Comparison of ENCODE assay signal across 11 cellular contexts in the genomic region with DNA sequence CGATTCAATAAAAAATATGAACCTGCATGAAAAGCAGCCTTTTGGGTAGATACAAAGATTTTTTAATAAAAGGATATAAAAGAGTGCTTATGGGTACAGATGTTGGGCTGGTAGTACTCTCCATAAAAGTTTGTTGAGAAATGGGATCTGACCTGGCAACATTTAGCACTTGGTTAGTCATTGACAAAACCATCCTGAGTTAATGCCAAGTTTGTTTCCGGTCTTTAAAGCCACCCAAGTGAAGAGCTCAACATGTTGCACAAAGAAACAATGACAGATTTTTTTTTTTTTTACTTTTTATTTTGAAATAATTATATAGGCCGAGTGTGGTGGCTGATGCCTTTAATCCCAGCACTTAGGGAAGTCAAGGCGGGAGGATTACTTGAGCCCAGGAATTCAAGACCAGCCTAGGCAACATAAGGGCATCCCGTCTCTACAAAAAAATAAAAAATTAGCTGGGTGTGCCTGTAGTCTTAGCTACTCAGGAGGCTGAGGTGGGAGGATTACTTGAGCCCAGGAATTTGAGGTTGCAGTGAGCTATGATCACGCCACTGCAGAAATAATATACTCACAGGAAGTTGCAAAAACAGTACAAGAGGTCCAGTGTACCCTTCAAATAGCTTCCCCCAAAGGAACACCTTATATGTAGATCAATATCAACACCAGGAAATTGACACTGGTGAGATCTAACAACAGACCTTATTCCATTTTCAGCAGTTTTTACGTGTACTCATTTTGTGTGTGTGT. TPM values are rescaled to one million over a fixed set of nuclear protein-coding genes. Genes with fewer than 3 reads are reported as not detected.
A peak's percentile ranks its signal among the peaks of the same experiment; 100 is the strongest.
DNase-seq lines count a peak whose midpoint lies in the region; ATAC-seq and TF ChIP-seq lines count a peak whose summit lies in the region.
"Had no signal": no experiment of that assay in that cellular context is flagged by ENCODE, and none has a peak within 500 bp of the region (broad histone marks: within the 10 kb centered on the region; RNA-seq: fewer than 3 reads in every experiment).

No MANE protein-coding gene starts in this region.

- CTCF ChIA-PET in WTC11 (lab: Charles Lee) = no interaction called here

- peaks cover 0 to 10% (median 0%) of the 10 kb centered on the region in 11 experiments; a peak in 3 of 22 replicates for H3K36me3 ChIP-seq in BLaER1 treated with 17β-estradiol and CSF1 and Interleukin-3, amounts not matched to agents 10 nM and 100 nM
- H3K36me3 ChIP-seq: brain microvascular endothelial cell, esophagus muscularis mucosa, Peyer's patch had no signal

- no peak overlapping the region for H3K4me3 ChIP-seq in BLaER1 treated with 17β-estradiol and CSF1 and Interleukin-3, amounts not matched to agents 10 nM and 100 nM
- H3K4me3 ChIP-seq: esophagus muscularis mucosa, Peyer's patch had no signal

- peaks cover 0 to 12% (median 7%) of the 10 kb centered on the region in 11 experiments; a peak in 10 of 22 replicates for H3K9me3 ChIP-seq in BLaER1 treated with 17β-estradiol and CSF1 and Interleukin-3, amounts not matched to agents 10 nM and 100 nM (replicated peaks in 1 of 11)
- H3K9me3 ChIP-seq: esophagus muscularis mucosa, Peyer's patch had no signal

- no peak overlapping the region for H3K27ac ChIP-seq in BLaER1 treated with 17β-estradiol and CSF1 and Interleukin-3, amounts not matched to agents 10 nM and 100 nM
- H3K27ac ChIP-seq: brain microvascular endothelial cell, Peyer's patch had no signal

- H3K4me2 ChIP-seq in BLaER1 treated with 17β-estradiol and CSF1 and Interleukin-3, amounts not matched to agents 10 nM and 100 nM = peak overlapping the region; percentile 1 to 38 (median 11); a peak in 10 of 22 replicates

- H3K36me3 Mint-ChIP-seq in WTC11 = peaks cover 5% of the 10 kb centered on the region; the same call in 1 of the 2 replicates

- no peak overlapping the region for H3K4me3 Mint-ChIP-seq in WTC11

- peaks cover 53% of the 10 kb centered on the region for H3K4me1 Mint-ChIP-seq in WTC11

- H3K27ac Mint-ChIP-seq in WTC11 = no peak overlapping the region

- H3K9me3 Mint-ChIP-seq in WTC11 = no peaks in the 10 kb centered on the region

- POLR2A ChIA-PET in WTC11 (lab: Charles Lee) = no interaction called here

- H4K20me1 ChIP-seq in BLaER1 treated with 17β-estradiol and CSF1 and Interleukin-3, amounts not matched to agents 10 nM and 100 nM = no peaks in the 10 kb centered on the region

- DNase-seq in HT1080 (ENCODE audit: low read depth) (peak; percentile 62), dermis blood vessel endothelial cell (peak; percentile 58), lung microvascular endothelial cell (ENCODE audit: low read depth in 2 of 2) (peak; percentile 58 to 60), NCI-H1436 treated with DMSO at 0.1 percent for 48 hours (lab: John Stamatoyannopoulos, UW) (no peak), posterior cingulate gyrus (no peak), WTC11 (ENCODE audit: low spot score) (no peak)
- DNase-seq: brain microvascular endothelial cell, Peyer's patch had no signal

- no peaks in the 10 kb centered on the region for H3K27me3 Mint-ChIP-seq in WTC11 (ENCODE audit: low read depth)

- intact Hi-C loops in posterior cingulate gyrus (cut with DNase I) = no loop called here

- H3K4me1 ChIP-seq in BLaER1 treated with 17β-estradiol and CSF1 and Interleukin-3, amounts not matched to agents 10 nM and 100 nM = peaks cover 40 to 65% (median 57%) of the 10 kb centered on the region in 10 experiments
- H3K4me1 ChIP-seq: Peyer's patch had no signal

- no peak for ATAC-seq in WTC11
- ATAC-seq in GM18909 (IDR thresholded peaks at IDR 0.05; ENCODE audit: poor library complexity, unreplicated experiment) = no peak

- no peak overlapping the region for H3K9ac ChIP-seq in BLaER1 treated with 17β-estradiol and CSF1 and Interleukin-3, amounts not matched to agents 10 nM and 100 nM

- H3K27me3 ChIP-seq in BLaER1 treated with 17β-estradiol and CSF1 and Interleukin-3, amounts not matched to agents 10 nM and 100 nM = no peaks in the 10 kb centered on the region
- H3K27me3 ChIP-seq: brain microvascular endothelial cell, esophagus muscularis mucosa, Peyer's patch had no signal

- TF ChIP-seq CTCF in WTC11 (IDR thresholded peaks at IDR 0.05) = no peak

TF ChIP-seq in WTC11, 78 proteins besides CTCF, POLR2A, EP300 and RAD21:
- TF ChIP-seq ZNF232 (CRISPR knock-in tag; IDR thresholded peaks at IDR 0.05) = no peak

RNA-seq across cellular contexts. Expression of gene CHST7, which starts 16.6 kb away (rescaled TPM):
- total RNA-seq in HT1080 (2014; rRNA removed; shearing (Covaris generic)) = 0.07 and 0.40 TPM in 2 replicates
- polyA plus RNA-seq in HT1080 (2015; cell fraction: cytosol; rRNA removed) = 0.06 and 0.20 TPM in 2 replicates
- polyA plus RNA-seq in HT1080 (2015; cell fraction: nucleus; rRNA removed) = 0.10 TPM in 1 of 2 replicates, not detected in the other
- 68.4 and 82.2 TPM in 2 replicates for total RNA-seq in dermis blood vessel endothelial cell
- 24.2 and 34.5 TPM in 2 replicates for total RNA-seq in lung microvascular endothelial cell
- total RNA-seq in WTC11 (2021) = 17.0 to 19.6 TPM (median 18.5 TPM) in 3 replicates

RNA-seq across cellular contexts. Expression of gene ZNF674, which starts 44.9 kb away (rescaled TPM):
- 1.8 and 4.3 TPM in 2 replicates for total RNA-seq in HT1080 (2014; rRNA removed; shearing (Covaris generic))
- 1.9 and 2.7 TPM in 2 replicates for polyA plus RNA-seq in HT1080 (2015; cell fraction: cytosol; rRNA removed)
- polyA plus RNA-seq in HT1080 (2015; cell fraction: nucleus; rRNA removed) = 5.3 and 7.6 TPM in 2 replicates
- 4.1 and 6.6 TPM in 2 replicates for total RNA-seq in dermis blood vessel endothelial cell
- 3.1 and 4.0 TPM in 2 replicates for total RNA-seq in lung microvascular endothelial cell
- total RNA-seq in WTC11 (2021) = 4.4 to 7.6 TPM (median 7.0 TPM) in 3 replicates

Comparison
In these comparisons a context has a peak if more than half of its experiments do, and no peak if none do; other contexts are left out.
1. DNase-seq: peak in HT1080 (single experiment), dermis blood vessel endothelial cell (single experiment) and lung microvascular endothelial cell (2 of 2); none in NCI-H1436 treated with DMSO at 0.1 percent for 48 hours (single experiment), posterior cingulate gyrus (0 of 10) and WTC11 (single experiment).
2. RNA of gene CHST7, which starts 16.6 kb away (total RNA-seq): 68.4 to 82.2 TPM in dermis blood vessel endothelial cell, 24.2 to 34.5 TPM in lung microvascular endothelial cell and 17.0 to 19.6 TPM in WTC11; 0.07 to 0.40 TPM in HT1080; every median in the first group is over 10 times any median in the second.